8 cellular contexts compared by ENCODE assay signal in the genomic region with DNA sequence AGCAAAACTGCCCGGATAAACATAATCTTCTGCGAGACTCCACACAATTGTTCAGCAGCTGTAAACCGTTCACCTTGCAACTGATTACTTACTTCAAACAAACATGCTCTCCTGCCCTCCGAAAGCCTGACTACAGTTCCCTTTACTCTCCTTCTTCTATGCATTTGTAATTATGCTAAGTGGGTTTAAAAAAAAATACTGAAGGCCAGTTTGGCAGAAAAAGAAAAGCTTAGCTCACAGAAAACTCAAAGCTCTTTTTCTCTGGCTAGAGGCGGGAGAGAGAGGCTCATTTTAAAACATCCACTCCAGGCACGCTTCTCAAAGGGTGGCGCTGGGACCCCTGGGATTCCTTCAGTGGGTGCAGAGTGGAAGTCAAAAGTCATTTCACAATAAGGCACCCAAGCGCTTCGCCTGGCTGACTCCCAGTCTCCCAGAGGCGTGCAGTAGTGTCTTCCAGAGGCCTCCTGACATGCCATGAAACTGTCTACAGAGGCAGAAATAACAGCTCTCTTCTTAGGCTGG. TPM values are rescaled to one million over a fixed set of nuclear protein-coding genes. Genes with fewer than 3 reads are reported as not detected.
DNase-seq lines count a peak whose midpoint lies in the region; ATAC-seq and TF ChIP-seq lines count a peak whose summit lies in the region.

No MANE protein-coding gene starts in this region.

- DNase-seq in AG10803 (ENCODE audit: low read depth), result peak; percentile 34
- peak; percentile 46 for DNase-seq in MG63
- DNase-seq in effector memory CD8-positive, alpha-beta T cell, result no peak
- peak; percentile 22 for DNase-seq in middle frontal gyrus (ENCODE audit: extremely low spot score, low spot score)
- no peak for DNase-seq in NCI-H2196 (lab: John Stamatoyannopoulos, UW; ENCODE audit: unreplicated experiment)
- no peak for DNase-seq in NCI-H2029 (lab: John Stamatoyannopoulos, UW)

- H3K4me1 Mint-ChIP-seq in effector memory CD8-positive, alpha-beta T cell (ENCODE audit: low read depth in 2 of 2), result peaks cover 19 to 43% of the 10 kb centered on the region in 2 donors

- no peaks in the 10 kb centered on the region for H3K9me3 Mint-ChIP-seq in effector memory CD8-positive, alpha-beta T cell

- peaks cover 37% of the 10 kb centered on the region for H3K36me3 ChIP-seq in MG63

- TF ChIP-seq CTCF in AG10803 (conservative IDR thresholded peaks at IDR 0.05; ENCODE audit: low read length), result no peak

- no peaks in the 10 kb centered on the region for H3K27me3 Mint-ChIP-seq in effector memory CD8-positive, alpha-beta T cell

- peak overlapping the region; percentile 89 to 95 for H3K27ac Mint-ChIP-seq in effector memory CD8-positive, alpha-beta T cell

- ATAC-seq in effector memory CD8-positive, alpha-beta T cell (replicated peaks), result no peak
- no peak for ATAC-seq in GM19455 (IDR thresholded peaks at IDR 0.05; ENCODE audit: unreplicated experiment)
- ATAC-seq in GM19452 (IDR thresholded peaks at IDR 0.05; ENCODE audit: unreplicated experiment), result no peak

- H3K27me3 ChIP-seq in MG63, result no peaks in the 10 kb centered on the region

- peak overlapping the region; percentile 80 to 81 for H3K4me3 Mint-ChIP-seq in effector memory CD8-positive, alpha-beta T cell

- peaks cover 13% of the 10 kb centered on the region for H3K36me3 Mint-ChIP-seq in effector memory CD8-positive, alpha-beta T cell (ENCODE audit: insufficient read depth)

- no peaks in the 10 kb centered on the region for H3K9me3 ChIP-seq in MG63

- H3K4me3 ChIP-seq in AG10803 (ENCODE audit: low read length), result peak overlapping the region; percentile 78
- peak overlapping the region; percentile 93 for H3K4me3 ChIP-seq in MG63

RNA-seq across cellular contexts. Expression of gene DHRSX, which starts 1.9 kb away (rescaled TPM):
- 18.6 and 30.3 TPM in 2 replicates for total RNA-seq in MG63 (2014; rRNA removed; shearing (Covaris generic); ENCODE audit: low replicate concordance)

RNA-seq across cellular contexts. Expression of gene ZBED1, which starts 1.9 kb away (rescaled TPM):
- 58.1 and 59.7 TPM in 2 replicates for total RNA-seq in MG63 (2014; rRNA removed; shearing (Covaris generic); ENCODE audit: low replicate concordance)

Comparison
In these comparisons a context has a peak if more than half of its experiments do, and no peak if none do; other contexts are left out.
1. DNase-seq: peak in AG10803 (single experiment), MG63 (single experiment) and middle frontal gyrus (single experiment); none in effector memory CD8-positive, alpha-beta T cell (0 of 3), NCI-H2196 (single experiment) and NCI-H2029 (single experiment).